Comparison of ENCODE assay signal across 1 cellular context in genomic region chr6:35496036-35496850, GRCh38.
A peak's percentile ranks its signal among the peaks of the same experiment; 100 is the strongest.
TF ChIP-seq lines count a peak whose summit lies in the region.

No MANE protein-coding gene starts in this region.

TF ChIP-seq in HepG2, 621 proteins besides CTCF, POLR2A, EP300 and RAD21 (continued from another document and continues in another):
- TF ChIP-seq SRSF9 (IDR thresholded peaks at IDR 0.05; ENCODE audit: borderline replicate concordance, insufficient read depth, low read depth, low read length, poor library complexity, severe bottlenecking) (no peak), RFXAP (CRISPR knock-in tag; IDR thresholded peaks at IDR 0.05; ENCODE audit: borderline replicate concordance) (peak; percentile 54; the same call in 1 of the 2 replicates), HDAC1 (CRISPR knock-in tag; IDR thresholded peaks at IDR 0.05) (peak; percentile 81), STAG1 (CRISPR knock-in tag; IDR thresholded peaks at IDR 0.05) (no peak), ESRRA (CRISPR knock-in tag; IDR thresholded peaks at IDR 0.05; ENCODE audit: low read depth) (no peak), SMAD1 (CRISPR knock-in tag; IDR thresholded peaks at IDR 0.05; ENCODE audit: borderline replicate concordance, low read depth) (no peak), ZNF670 (CRISPR knock-in tag; IDR thresholded peaks at IDR 0.05; ENCODE audit: borderline replicate concordance) (no peak), POLR2AphosphoS2 (IDR thresholded peaks at IDR 0.05; ENCODE audit: low read depth, low read length) (no peak), ZNF891 (CRISPR knock-in tag; IDR thresholded peaks at IDR 0.05) (no peak), RELA (CRISPR knock-in tag; IDR thresholded peaks at IDR 0.05) (no peak), TOPORS (CRISPR knock-in tag; IDR thresholded peaks at IDR 0.05) (no peak), AGO1 (IDR thresholded peaks at IDR 0.05; ENCODE audit: low read depth, low read length, poor library complexity, severe bottlenecking) (no peak), HOXA3 (CRISPR knock-in tag; IDR thresholded peaks at IDR 0.05) (no peak; the same call in 1 of the 2 replicates), ELF4 (CRISPR knock-in tag; IDR thresholded peaks at IDR 0.05; ENCODE audit: borderline replicate concordance) (no peak), SKIL (CRISPR knock-in tag; IDR thresholded peaks at IDR 0.05; ENCODE audit: borderline replicate concordance) (no peak), ZMYM4 (CRISPR knock-in tag; IDR thresholded peaks at IDR 0.05) (peak; percentile 67), RFX3 (CRISPR knock-in tag; IDR thresholded peaks at IDR 0.05) (no peak), ZNF260 (CRISPR knock-in tag; IDR thresholded peaks at IDR 0.05; ENCODE audit: borderline replicate concordance, low read depth) (no peak), ZNF782 (CRISPR knock-in tag; IDR thresholded peaks at IDR 0.05; ENCODE audit: borderline replicate concordance) (no peak), EEA1 (CRISPR knock-in tag; IDR thresholded peaks at IDR 0.05; ENCODE audit: borderline replicate concordance) (0 out of 2 replicates have a peak, but pooled peaks have one; percentile 32), ZNF674 (CRISPR knock-in tag; IDR thresholded peaks at IDR 0.05; ENCODE audit: low read depth) (0 out of 2 replicates have a peak, but pooled peaks have one; percentile 11), DNMT3B (CRISPR knock-in tag; conservative IDR thresholded peaks at IDR 0.05) (no peak), HCFC1 (IDR thresholded peaks at IDR 0.05; ENCODE audit: low read depth, low read length) (no peak), PAX8 (CRISPR knock-in tag; IDR thresholded peaks at IDR 0.05; ENCODE audit: borderline replicate concordance) (0 out of 2 replicates have a peak, but pooled peaks have one; percentile 32), ARNT2 (CRISPR knock-in tag; IDR thresholded peaks at IDR 0.05; ENCODE audit: low read depth) (0 out of 2 replicates have a peak, but pooled peaks have one; percentile 44), LRRFIP1 (CRISPR knock-in tag; conservative IDR thresholded peaks at IDR 0.05) (no peak), GRHL1 (CRISPR knock-in tag; conservative IDR thresholded peaks at IDR 0.05) (no peak), CBX2 (IDR thresholded peaks at IDR 0.05; ENCODE audit: low read depth, low read length) (no peak), CBX2 (CRISPR knock-in tag; IDR thresholded peaks at IDR 0.05; ENCODE audit: low read depth) (no peak), PBX3 (CRISPR knock-in tag; IDR thresholded peaks at IDR 0.05; ENCODE audit: borderline replicate concordance) (no peak), RXRA (CRISPR knock-in tag; IDR thresholded peaks at IDR 0.05) (peak; percentile 11; the same call in 1 of the 2 replicates), HINFP (CRISPR knock-in tag; IDR thresholded peaks at IDR 0.05; ENCODE audit: low read depth) (no peak), HNRNPUL1 (IDR thresholded peaks at IDR 0.05; ENCODE audit: low read depth, low read length) (no peak), THAP7 (CRISPR knock-in tag; IDR thresholded peaks at IDR 0.05) (no peak; the same call in 1 of the 2 replicates), GMEB2 (CRISPR knock-in tag; IDR thresholded peaks at IDR 0.05; ENCODE audit: low read depth) (no peak), HIVEP1 (CRISPR knock-in tag; IDR thresholded peaks at IDR 0.05) (no peak), HNRNPH1 (optimal IDR thresholded peaks at IDR 0.05; ENCODE audit: low read depth, low read length) (no peak), SP2 (CRISPR knock-in tag; IDR thresholded peaks at IDR 0.05) (no peak), HNF1B (CRISPR knock-in tag; IDR thresholded peaks at IDR 0.05) (no peak), NCOA2 (CRISPR knock-in tag; IDR thresholded peaks at IDR 0.05) (no peak), ZNF572 (CRISPR knock-in tag; IDR thresholded peaks at IDR 0.05) (no peak), ZNF24 (IDR thresholded peaks at IDR 0.05) (no peak), TAF1 (CRISPR knock-in tag; IDR thresholded peaks at IDR 0.05) (peak; percentile 48; the same call in 1 of the 2 replicates), ZSCAN20 (CRISPR knock-in tag; IDR thresholded peaks at IDR 0.05; ENCODE audit: borderline replicate concordance) (no peak), ZNF512B (CRISPR knock-in tag; IDR thresholded peaks at IDR 0.05; ENCODE audit: borderline replicate concordance) (no peak), PREB (CRISPR knock-in tag; IDR thresholded peaks at IDR 0.05) (no peak)
